Comparison of ENCODE assay signal across 14 cellular contexts in the genomic region with DNA sequence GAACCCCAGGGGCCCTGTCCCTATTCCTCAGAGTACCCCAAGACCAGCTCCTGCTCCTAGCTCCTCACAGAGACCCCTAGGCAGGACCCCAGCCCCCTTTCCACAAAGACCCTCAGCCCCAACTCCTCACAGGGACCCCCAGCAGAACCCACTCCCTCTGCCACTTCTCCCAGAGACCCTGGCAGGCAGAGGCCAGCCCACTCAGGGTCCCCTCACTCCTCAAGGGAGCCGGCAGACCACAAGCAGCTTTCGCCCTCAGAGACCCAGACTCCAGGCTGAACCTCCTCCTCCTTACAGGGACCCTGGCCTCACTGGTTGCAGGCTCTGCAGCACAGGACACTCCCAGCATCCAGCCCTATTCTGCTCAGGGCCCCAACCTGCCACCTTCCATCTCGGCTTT. TPM values are rescaled to one million over a fixed set of nuclear protein-coding genes. Genes with fewer than 3 reads are reported as not detected.
DNase-seq lines count a peak whose midpoint lies in the region; ATAC-seq, FAIRE-seq and TF ChIP-seq lines count a peak whose summit lies in the region.
"Had no signal": no experiment of that assay in that cellular context is flagged by ENCODE, and none has a peak within 500 bp of the region (broad histone marks: within the 10 kb centered on the region; RNA-seq: fewer than 3 reads in every experiment).

No MANE protein-coding gene starts in this region.

- no peak for TF ChIP-seq RAD21 in HepG2 (CRISPR knock-in tag; IDR thresholded peaks at IDR 0.05)

- peak overlapping the region; percentile 85 for H3K27ac Mint-ChIP-seq in nephron progenitor cell
- H3K27ac Mint-ChIP-seq: activated CD8-positive, alpha-beta T cell treated with anti-CD3 and anti-CD28 coated beads for 36 hours; activated T-helper 1 cell treated with anti-CD3 and anti-CD28 coated beads, Interleukin-12 subunit alpha, Interleukin-12 subunit beta, Interleukin-2, Interleukin-4 antibody, amounts not matched to agents 30 ng/mL and 10 ng/mL and 1 ng/mL, durations not matched to agents 14 hours and 24 hours and 36 hours had no signal

- ATAC-seq in HepG2 (peak; percentile 33), right lobe of liver (no peak)
- ATAC-seq: activated CD8-positive, alpha-beta T cell treated with anti-CD3 and anti-CD28 coated beads for 36 hours had no signal

- H3K4me1 Mint-ChIP-seq in nephron progenitor cell, result peaks cover 31% of the 10 kb centered on the region

- no peak overlapping the region for H2AFZ ChIP-seq in HepG2 (ENCODE audit: low read length)

- no peak for FAIRE-seq in HepG2 (lab: Jason Lieb, UNC)
- FAIRE-seq: RCC 7860 had no signal

- H3K4me3 Mint-ChIP-seq in nephron progenitor cell, result no peak overlapping the region
- H3K4me3 Mint-ChIP-seq: activated CD8-positive, alpha-beta T cell treated with anti-CD3 and anti-CD28 coated beads for 36 hours; activated T-helper 1 cell treated with anti-CD3 and anti-CD28 coated beads, Interleukin-12 subunit alpha, Interleukin-12 subunit beta, Interleukin-2, Interleukin-4 antibody, amounts not matched to agents 30 ng/mL and 10 ng/mL and 1 ng/mL, durations not matched to agents 14 hours and 24 hours and 36 hours; CD4-positive, alpha-beta memory T cell had no signal

- H3K4me3 ChIP-seq in HepG2 (replicated peaks in 1 of 3; ENCODE audit: insufficient read depth in 1 of 3, low read depth in 2 of 3, low read length in 3 of 3) (peak overlapping the region; percentile 42 to 72 (median 46); a peak in 5 of 6 replicates), right lobe of liver (no peak overlapping the region), endocrine pancreas (ENCODE audit: control insufficient read depth, insufficient read depth, low read length) (no peak overlapping the region), tibial artery (no peak overlapping the region)
- H3K4me3 ChIP-seq: skin epidermis had no signal

- no TSS peak for BruUV-seq in HepG2 (replicated peaks; lab: Mats Ljungman, UMichigan)

- POLR2A ChIA-PET in HepG2 (lab: Yijun Ruan, JAX), result interaction anchor here (1.1 to 7.2 kb wide), 2 partner anchors 10 to 14 kb away, joined by 3 to 103 read pairs; partner anchors contain the start of gene NEU1

- H3K36me3 ChIP-seq in HepG2 (replicated peaks in 1 of 2; ENCODE audit: control insufficient read depth in 1 of 2, insufficient read depth in 2 of 2, low read length in 2 of 2) (peaks cover 19 to 34% of the 10 kb centered on the region in 2 experiments), right lobe of liver (peaks cover 0 to 19% (median 3%) of the 10 kb centered on the region in 4 donors), endocrine pancreas (ENCODE audit: control insufficient read depth, insufficient read depth, low read length) (peaks cover 10% of the 10 kb centered on the region), tibial artery (peaks cover 33 to 38% (median 36%) of the 10 kb centered on the region in 3 donors)

- TF ChIP-seq EP300 in HepG2 (IDR thresholded peaks at IDR 0.05; ENCODE audit: low read depth in 2 of 2, low read length in 2 of 2) (no peak), HepG2 (CRISPR knock-in tag; IDR thresholded peaks at IDR 0.05; ENCODE audit: borderline replicate concordance) (no peak)

- CTCF ChIA-PET in HepG2 (lab: Yijun Ruan, JAX; ENCODE audit: low intra/inter-chr PET ratio, low total read pairs), result no interaction called here

- H3K9ac ChIP-seq in HepG2 (ENCODE audit: insufficient read depth, low read depth, low read length), result peak overlapping the region; percentile 65
- H3K9ac ChIP-seq in endocrine pancreas (ENCODE audit: control insufficient read depth, insufficient read depth, low read length), result peak overlapping the region; percentile 47

- 33% methylated on average over 3 of the region's 3 CpGs for WGBS in HepG2 (ENCODE audit: low lambda C conversion rate)
- WGBS in right lobe of liver (ENCODE audit: insufficient coverage, low coverage, low lambda C conversion rate, missing lambda C conversion rate), result 63% methylated on average over 1 of the region's 3 CpGs

- peaks cover 4% of the 10 kb centered on the region for H3K27me3 Mint-ChIP-seq in nephron progenitor cell (ENCODE audit: low read depth, poor library complexity)
- H3K27me3 Mint-ChIP-seq: activated CD8-positive, alpha-beta T cell treated with anti-CD3 and anti-CD28 coated beads for 36 hours; CD4-positive, alpha-beta memory T cell had no signal

- DNase-seq in HepG2 (ENCODE audit: low spot score) (no peak), right lobe of liver (no peak), nephron progenitor cell (no peak), DMS 273 (lab: John Stamatoyannopoulos, UW; ENCODE audit: unreplicated experiment) (no peak), tibial artery (no peak), NCI-H446 treated with DMSO at 0.1 percent for 48 hours (lab: John Stamatoyannopoulos, UW) (no peak)
- DNase-seq in effector CD8-positive, alpha-beta T cell (lab: John Stamatoyannopoulos, UW), result no peak
- DNase-seq: activated CD8-positive, alpha-beta T cell treated with anti-CD3 and anti-CD28 coated beads for 36 hours; CD4-positive, alpha-beta memory T cell; trophoblast cell had no signal

- H3K27ac ChIP-seq in HepG2 (ENCODE audit: extremely low read length, insufficient read depth, low read length), result no peak overlapping the region
- no peak overlapping the region for H3K27ac ChIP-seq in right lobe of liver
- H3K27ac ChIP-seq in tibial artery, result no peak overlapping the region

- H3K36me3 Mint-ChIP-seq in nephron progenitor cell (ENCODE audit: low read depth), result peaks cover 41% of the 10 kb centered on the region

- H3K4me1 ChIP-seq in HepG2 (ENCODE audit: insufficient read depth, low read length), result peaks cover 41% of the 10 kb centered on the region
- H3K4me1 ChIP-seq in right lobe of liver, result no peaks in the 10 kb centered on the region
- H3K4me1 ChIP-seq in endocrine pancreas (ENCODE audit: control insufficient read depth, insufficient read depth, low read length), result no peaks in the 10 kb centered on the region
- H3K4me1 ChIP-seq in tibial artery, result no peaks in the 10 kb centered on the region

- intact Hi-C loops in HepG2 (cut with micrococcal nuclease; ENCODE audit: unreplicated experiment) (no loop called here), right lobe of liver (cut with DNase I) (loop anchor here in 1 of 2 donors (10.0 kb wide), 1 partner anchor 203 kb away; no protein-coding TSS in a partner anchor), tibial artery (cut with DNase I; ENCODE audit: low total_unique reads) (no loop called here)

- TF ChIP-seq POLR2A in HepG2 (IDR thresholded peaks at IDR 0.05; ENCODE audit: insufficient read depth in 1 of 2, low read depth in 2 of 2, low read length in 2 of 2) (no peak), right lobe of liver (IDR thresholded peaks at IDR 0.05) (no peak)

- H3K4me2 ChIP-seq in HepG2 (ENCODE audit: low read depth, low read length), result peak overlapping the region; percentile 92

- H3K9me3 Mint-ChIP-seq in nephron progenitor cell, result no peaks in the 10 kb centered on the region
- H3K9me3 Mint-ChIP-seq: activated CD8-positive, alpha-beta T cell treated with anti-CD3 and anti-CD28 coated beads for 36 hours; activated T-helper 1 cell treated with anti-CD3 and anti-CD28 coated beads, Interleukin-12 subunit alpha, Interleukin-12 subunit beta, Interleukin-2, Interleukin-4 antibody, amounts not matched to agents 30 ng/mL and 10 ng/mL and 1 ng/mL, durations not matched to agents 14 hours and 24 hours and 36 hours had no signal

- H3K27me3 ChIP-seq in HepG2 (ENCODE audit: control insufficient read depth in 1 of 2, insufficient read depth in 2 of 2, low read length in 2 of 2), result no peaks in the 10 kb centered on the region
- no peaks in the 10 kb centered on the region for H3K27me3 ChIP-seq in right lobe of liver
- H3K27me3 ChIP-seq in endocrine pancreas (ENCODE audit: control insufficient read depth, insufficient read depth, low read length), result no peaks in the 10 kb centered on the region
- H3K27me3 ChIP-seq in tibial artery, result no peaks in the 10 kb centered on the region

- H4K20me1 ChIP-seq in HepG2 (ENCODE audit: insufficient read depth, low read length), result no peaks in the 10 kb centered on the region

- no peaks in the 10 kb centered on the region for H3K79me2 ChIP-seq in HepG2 (ENCODE audit: insufficient read depth, low read length)

- in situ Hi-C loops in HepG2 (cut with HindIII; ENCODE audit: extremely low pct_ligation_motif_present, low pct_unique_long_range_greater_than_20kb), result no loop called here

- H3K9me3 ChIP-seq in HepG2 (ENCODE audit: low read length) (no peaks in the 10 kb centered on the region), right lobe of liver (no peaks in the 10 kb centered on the region), endocrine pancreas (ENCODE audit: control insufficient read depth, low read length) (no peaks in the 10 kb centered on the region), tibial artery (no peaks in the 10 kb centered on the region)

- TF ChIP-seq CTCF in HepG2 (CRISPR knock-in tag; IDR thresholded peaks at IDR 0.05) (no peak), right lobe of liver (IDR thresholded peaks at IDR 0.05) (no peak), nephron progenitor cell (IDR thresholded peaks at IDR 0.05) (no peak), tibial artery (IDR thresholded peaks at IDR 0.05) (no peak)

RNA-seq across cellular contexts. Expression of gene SLC44A4, which starts 0.6 kb away (rescaled TPM):
- 5.6 and 5.9 TPM in 2 replicates for total RNA-seq in HepG2 (2016; rRNA removed; fragmentation: Illumina TruSeq; extraction: Trizol)
- total RNA-seq in HepG2 (2016; cell fraction: cytosol; rRNA removed; fragmentation: Illumina TruSeq; extraction: Trizol; ENCODE audit: low read depth), result 3.4 and 6.6 TPM in 2 replicates
- total RNA-seq in HepG2 (2016; cell fraction: insoluble cytoplasmic fraction; rRNA removed; fragmentation: Illumina TruSeq; extraction: Trizol), result 4.8 and 8.3 TPM in 2 replicates
- total RNA-seq in HepG2 (2016; cell fraction: membrane; rRNA removed; fragmentation: Illumina TruSeq; extraction: Trizol), result 6.1 and 6.6 TPM in 2 replicates
- total RNA-seq in HepG2 (2016; cell fraction: nucleus; rRNA removed; fragmentation: Illumina TruSeq; extraction: Trizol), result 4.4 TPM in 2 replicates
- polyA plus RNA-seq in HepG2 (2011; rRNA removed), result 3.5 and 3.6 TPM in 2 replicates
- polyA plus RNA-seq in HepG2 (2011; cell fraction: cytosol; rRNA removed), result 3.2 and 3.7 TPM in 2 replicates
- polyA plus RNA-seq in HepG2 (2011; cell fraction: nucleus; rRNA removed), result 2.9 and 3.6 TPM in 2 replicates
- polyA plus RNA-seq in HepG2 (2012), result 1.8 and 3.2 TPM in 2 replicates
- polyA plus RNA-seq in HepG2 (2016; cell fraction: cytosol; fragmentation: Illumina TruSeq; extraction: Trizol; ENCODE audit: low read depth), result 3.9 and 4.5 TPM in 2 replicates
- polyA plus RNA-seq in HepG2 (2016; cell fraction: insoluble cytoplasmic fraction; fragmentation: Illumina TruSeq; extraction: Trizol; ENCODE audit: low read depth), result 5.7 and 6.7 TPM in 2 replicates
- 5.8 and 6.2 TPM in 2 replicates for polyA plus RNA-seq in HepG2 (2016; cell fraction: membrane; fragmentation: Illumina TruSeq; extraction: Trizol; ENCODE audit: low read depth)
- 10.4 and 12.4 TPM in 2 replicates for polyA plus RNA-seq in HepG2 (2016; cell fraction: nucleus; fragmentation: Illumina TruSeq; extraction: Trizol; ENCODE audit: insufficient read depth, low read depth)
- polyA minus RNA-seq in HepG2 (2011; rRNA and poly(A)+ RNA removed; ENCODE audit: low replicate concordance), result 4.9 TPM in 1 of 2 replicates, not detected in the other
- polyA minus RNA-seq in HepG2 (2011; cell fraction: cytosol; rRNA and poly(A)+ RNA removed), result 0.97 and 0.99 TPM in 2 replicates
- 1.6 and 2.2 TPM in 2 replicates for polyA minus RNA-seq in HepG2 (2011; cell fraction: nucleus; rRNA and poly(A)+ RNA removed)
- total RNA-seq in right lobe of liver, result under 1 TPM in 2 of 6 experiments, not detected in 4; 0.09 to 0.25 TPM
- total RNA-seq: activated CD8-positive, alpha-beta T cell treated with anti-CD3 and anti-CD28 coated beads for 36 hours; activated T-helper 1 cell treated with anti-CD3 and anti-CD28 coated beads, Interleukin-12 subunit alpha, Interleukin-12 subunit beta, Interleukin-2, Interleukin-4 antibody, amounts not matched to agents 30 ng/mL and 10 ng/mL and 1 ng/mL, durations not matched to agents 14 hours and 24 hours and 36 hours; CD4-positive, alpha-beta memory T cell had no signal

RNA-seq across cellular contexts. Expression of gene NEU1, which starts 15.6 kb away (rescaled TPM):
- 139 and 297 TPM in 2 replicates for total RNA-seq in HepG2 (2016; rRNA removed; fragmentation: Illumina TruSeq; extraction: Trizol)
- total RNA-seq in HepG2 (2016; cell fraction: cytosol; rRNA removed; fragmentation: Illumina TruSeq; extraction: Trizol; ENCODE audit: low read depth), result 49.1 and 49.3 TPM in 2 replicates
- total RNA-seq in HepG2 (2016; cell fraction: insoluble cytoplasmic fraction; rRNA removed; fragmentation: Illumina TruSeq; extraction: Trizol), result 132 and 314 TPM in 2 replicates
- 93.8 and 98.2 TPM in 2 replicates for total RNA-seq in HepG2 (2016; cell fraction: membrane; rRNA removed; fragmentation: Illumina TruSeq; extraction: Trizol)
- total RNA-seq in HepG2 (2016; cell fraction: nucleus; rRNA removed; fragmentation: Illumina TruSeq; extraction: Trizol), result 237 and 274 TPM in 2 replicates
- polyA plus RNA-seq in HepG2 (2011; rRNA removed), result 202 and 215 TPM in 2 replicates
- polyA plus RNA-seq in HepG2 (2011; cell fraction: cytosol; rRNA removed), result 195 and 257 TPM in 2 replicates
- 110 and 111 TPM in 2 replicates for polyA plus RNA-seq in HepG2 (2011; cell fraction: nucleus; rRNA removed)
- polyA plus RNA-seq in HepG2 (2012), result 88.7 and 96.9 TPM in 2 replicates
- polyA plus RNA-seq in HepG2 (2016; cell fraction: cytosol; fragmentation: Illumina TruSeq; extraction: Trizol; ENCODE audit: low read depth), result 46.5 and 46.6 TPM in 2 replicates
- polyA plus RNA-seq in HepG2 (2016; cell fraction: insoluble cytoplasmic fraction; fragmentation: Illumina TruSeq; extraction: Trizol; ENCODE audit: low read depth), result 114 and 120 TPM in 2 replicates
- polyA plus RNA-seq in HepG2 (2016; cell fraction: membrane; fragmentation: Illumina TruSeq; extraction: Trizol; ENCODE audit: low read depth), result 67.2 and 70.7 TPM in 2 replicates
- polyA plus RNA-seq in HepG2 (2016; cell fraction: nucleus; fragmentation: Illumina TruSeq; extraction: Trizol; ENCODE audit: insufficient read depth, low read depth), result 367 and 386 TPM in 2 replicates
- polyA minus RNA-seq in HepG2 (2011; rRNA and poly(A)+ RNA removed; ENCODE audit: low replicate concordance), result 35.2 and 243 TPM in 2 replicates
- 76.7 and 85.5 TPM in 2 replicates for polyA minus RNA-seq in HepG2 (2011; cell fraction: cytosol; rRNA and poly(A)+ RNA removed)
- polyA minus RNA-seq in HepG2 (2011; cell fraction: nucleus; rRNA and poly(A)+ RNA removed), result 40.9 and 43.8 TPM in 2 replicates
- total RNA-seq in right lobe of liver, result 10 to 100 TPM; 20.3 to 44.8 (median 34.1) TPM

RNA-seq across cellular contexts. Expression of gene EHMT2, which starts 19.3 kb away (rescaled TPM):
- total RNA-seq in HepG2 (2016; rRNA removed; fragmentation: Illumina TruSeq; extraction: Trizol) (43.5 and 69.2 TPM in 2 replicates), right lobe of liver (10 to 100 TPM; 10.7 to 20.1 (median 13.3) TPM)
- total RNA-seq in HepG2 (2016; cell fraction: cytosol; rRNA removed; fragmentation: Illumina TruSeq; extraction: Trizol; ENCODE audit: low read depth), result 14.1 and 15.2 TPM in 2 replicates
- 34.4 and 70.7 TPM in 2 replicates for total RNA-seq in HepG2 (2016; cell fraction: insoluble cytoplasmic fraction; rRNA removed; fragmentation: Illumina TruSeq; extraction: Trizol)
- 29.3 and 33.1 TPM in 2 replicates for total RNA-seq in HepG2 (2016; cell fraction: membrane; rRNA removed; fragmentation: Illumina TruSeq; extraction: Trizol)
- total RNA-seq in HepG2 (2016; cell fraction: nucleus; rRNA removed; fragmentation: Illumina TruSeq; extraction: Trizol), result 46.1 and 48.0 TPM in 2 replicates
- 51.2 and 55.2 TPM in 2 replicates for polyA plus RNA-seq in HepG2 (2011; rRNA removed)
- 29.3 and 36.1 TPM in 2 replicates for polyA plus RNA-seq in HepG2 (2011; cell fraction: cytosol; rRNA removed)
- 180 and 272 TPM in 2 replicates for polyA plus RNA-seq in HepG2 (2011; cell fraction: nucleus; rRNA removed)
- polyA plus RNA-seq in HepG2 (2012), result 37.6 and 43.1 TPM in 2 replicates
- polyA plus RNA-seq in HepG2 (2016; cell fraction: cytosol; fragmentation: Illumina TruSeq; extraction: Trizol; ENCODE audit: low read depth), result 8.3 and 9.2 TPM in 2 replicates
- polyA plus RNA-seq in HepG2 (2016; cell fraction: insoluble cytoplasmic fraction; fragmentation: Illumina TruSeq; extraction: Trizol; ENCODE audit: low read depth), result 36.0 and 58.3 TPM in 2 replicates
- 16.5 and 18.3 TPM in 2 replicates for polyA plus RNA-seq in HepG2 (2016; cell fraction: membrane; fragmentation: Illumina TruSeq; extraction: Trizol; ENCODE audit: low read depth)
- polyA plus RNA-seq in HepG2 (2016; cell fraction: nucleus; fragmentation: Illumina TruSeq; extraction: Trizol; ENCODE audit: insufficient read depth, low read depth), result 122 and 136 TPM in 2 replicates
- 74.1 and 111 TPM in 2 replicates for polyA minus RNA-seq in HepG2 (2011; rRNA and poly(A)+ RNA removed; ENCODE audit: low replicate concordance)
- polyA minus RNA-seq in HepG2 (2011; cell fraction: cytosol; rRNA and poly(A)+ RNA removed), result 26.2 and 33.8 TPM in 2 replicates
- polyA minus RNA-seq in HepG2 (2011; cell fraction: nucleus; rRNA and poly(A)+ RNA removed), result 24.3 and 26.9 TPM in 2 replicates

RNA-seq across cellular contexts. Expression of gene ZBTB12, which starts 23.7 kb away (rescaled TPM):
- total RNA-seq in HepG2 (2016; rRNA removed; fragmentation: Illumina TruSeq; extraction: Trizol), result 6.0 and 6.8 TPM in 2 replicates
- total RNA-seq in HepG2 (2016; cell fraction: cytosol; rRNA removed; fragmentation: Illumina TruSeq; extraction: Trizol; ENCODE audit: low read depth), result 1.6 and 1.7 TPM in 2 replicates
- 6.0 and 7.4 TPM in 2 replicates for total RNA-seq in HepG2 (2016; cell fraction: insoluble cytoplasmic fraction; rRNA removed; fragmentation: Illumina TruSeq; extraction: Trizol)
- total RNA-seq in HepG2 (2016; cell fraction: membrane; rRNA removed; fragmentation: Illumina TruSeq; extraction: Trizol), result 5.7 and 5.8 TPM in 2 replicates
- total RNA-seq in HepG2 (2016; cell fraction: nucleus; rRNA removed; fragmentation: Illumina TruSeq; extraction: Trizol), result 3.1 and 3.9 TPM in 2 replicates
- polyA plus RNA-seq in HepG2 (2011; rRNA removed), result 4.8 and 7.3 TPM in 2 replicates
- 3.7 and 5.8 TPM in 2 replicates for polyA plus RNA-seq in HepG2 (2011; cell fraction: cytosol; rRNA removed)
- polyA plus RNA-seq in HepG2 (2011; cell fraction: nucleus; rRNA removed), result 6.9 and 7.3 TPM in 2 replicates
- polyA plus RNA-seq in HepG2 (2012), result 8.0 and 9.2 TPM in 2 replicates
- polyA plus RNA-seq in HepG2 (2016; cell fraction: cytosol; fragmentation: Illumina TruSeq; extraction: Trizol; ENCODE audit: low read depth), result 2.7 and 3.0 TPM in 2 replicates
- 14.0 and 15.9 TPM in 2 replicates for polyA plus RNA-seq in HepG2 (2016; cell fraction: insoluble cytoplasmic fraction; fragmentation: Illumina TruSeq; extraction: Trizol; ENCODE audit: low read depth)
- 6.6 and 9.0 TPM in 2 replicates for polyA plus RNA-seq in HepG2 (2016; cell fraction: membrane; fragmentation: Illumina TruSeq; extraction: Trizol; ENCODE audit: low read depth)
- polyA plus RNA-seq in HepG2 (2016; cell fraction: nucleus; fragmentation: Illumina TruSeq; extraction: Trizol; ENCODE audit: insufficient read depth, low read depth), result 10.6 and 12.2 TPM in 2 replicates
- 12.3 and 22.9 TPM in 2 replicates for polyA minus RNA-seq in HepG2 (2011; rRNA and poly(A)+ RNA removed; ENCODE audit: low replicate concordance)
- polyA minus RNA-seq in HepG2 (2011; cell fraction: cytosol; rRNA and poly(A)+ RNA removed), result 6.7 and 6.9 TPM in 2 replicates
- 3.7 and 4.5 TPM in 2 replicates for polyA minus RNA-seq in HepG2 (2011; cell fraction: nucleus; rRNA and poly(A)+ RNA removed)
- under 1 TPM in 5 of 6 experiments, not detected in 1; 0.25 to 0.82 (median 0.51) TPM for total RNA-seq in right lobe of liver
- polyA plus RNA-seq: CD4-positive, alpha-beta memory T cell had no signal

RNA-seq across cellular contexts. Expression of gene C2, which starts 49.3 kb away (rescaled TPM):
- total RNA-seq in HepG2 (2016; rRNA removed; fragmentation: Illumina TruSeq; extraction: Trizol) (70.9 and 165 TPM in 2 replicates), right lobe of liver (100 to 1,000 TPM; 309 to 739 (median 533) TPM)
- total RNA-seq in HepG2 (2016; cell fraction: cytosol; rRNA removed; fragmentation: Illumina TruSeq; extraction: Trizol; ENCODE audit: low read depth), result 13.2 and 15.8 TPM in 2 replicates
- 59.3 and 162 TPM in 2 replicates for total RNA-seq in HepG2 (2016; cell fraction: insoluble cytoplasmic fraction; rRNA removed; fragmentation: Illumina TruSeq; extraction: Trizol)
- 25.4 and 27.2 TPM in 2 replicates for total RNA-seq in HepG2 (2016; cell fraction: membrane; rRNA removed; fragmentation: Illumina TruSeq; extraction: Trizol)
- total RNA-seq in HepG2 (2016; cell fraction: nucleus; rRNA removed; fragmentation: Illumina TruSeq; extraction: Trizol), result 122 and 155 TPM in 2 replicates
- polyA plus RNA-seq in HepG2 (2011; rRNA removed), result 307 and 450 TPM in 2 replicates
- 311 and 377 TPM in 2 replicates for polyA plus RNA-seq in HepG2 (2011; cell fraction: cytosol; rRNA removed)
- 302 and 372 TPM in 2 replicates for polyA plus RNA-seq in HepG2 (2011; cell fraction: nucleus; rRNA removed)
- 396 and 449 TPM in 2 replicates for polyA plus RNA-seq in HepG2 (2012)
- polyA plus RNA-seq in HepG2 (2016; cell fraction: cytosol; fragmentation: Illumina TruSeq; extraction: Trizol; ENCODE audit: low read depth), result 15.6 and 16.1 TPM in 2 replicates
- 54.0 and 67.9 TPM in 2 replicates for polyA plus RNA-seq in HepG2 (2016; cell fraction: insoluble cytoplasmic fraction; fragmentation: Illumina TruSeq; extraction: Trizol; ENCODE audit: low read depth)
- polyA plus RNA-seq in HepG2 (2016; cell fraction: membrane; fragmentation: Illumina TruSeq; extraction: Trizol; ENCODE audit: low read depth), result 22.0 and 23.6 TPM in 2 replicates
- polyA plus RNA-seq in HepG2 (2016; cell fraction: nucleus; fragmentation: Illumina TruSeq; extraction: Trizol; ENCODE audit: insufficient read depth, low read depth), result 194 and 212 TPM in 2 replicates
- 0.58 and 518 TPM in 2 replicates for polyA minus RNA-seq in HepG2 (2011; rRNA and poly(A)+ RNA removed; ENCODE audit: low replicate concordance)
- 120 and 232 TPM in 2 replicates for polyA minus RNA-seq in HepG2 (2011; cell fraction: cytosol; rRNA and poly(A)+ RNA removed)
- 89.4 and 148 TPM in 2 replicates for polyA minus RNA-seq in HepG2 (2011; cell fraction: nucleus; rRNA and poly(A)+ RNA removed)
- polyA plus RNA-seq: CD4-positive, alpha-beta memory T cell had no signal

Comparison
In these comparisons a context has a peak if more than half of its experiments do, and no peak if none do; other contexts are left out.
1. H3K4me3 ChIP-seq: peak in HepG2 (3 of 3); none in right lobe of liver (0 of 3), endocrine pancreas (single experiment) and tibial artery (0 of 2).